In genomic region chr19:20066861-20067260, GRCh38 we compare ENCODE assay signal across 31 cellular contexts. TPM values are rescaled to one million over a fixed set of nuclear protein-coding genes. Genes with fewer than 3 reads are reported as not detected.
"Had no signal": no experiment of that assay in that cellular context is flagged by ENCODE, and none has a peak within 500 bp of the region (broad histone marks: within the 10 kb centered on the region; RNA-seq: fewer than 3 reads in every experiment).

No MANE protein-coding gene starts in this region.

- H3K4me1 ChIP-seq: ascending aorta, breast epithelium, esophagus squamous epithelium, gastroesophageal sphincter had no signal

- H3K4me3 Mint-ChIP-seq: activated B cell treated with CpG ODN at 0.5 μM for 24 hours; activated CD4-positive, alpha-beta memory T cell treated with anti-CD3 and anti-CD28 coated beads for 36 hours; activated naive CD4-positive, alpha-beta T cell treated with anti-CD3 and anti-CD28 coated beads, Interleukin-2, amount 10 ng/mL, durations not matched to agents 7 days and 5 days; activated naive CD8-positive, alpha-beta T cell treated with anti-CD3 and anti-CD28 coated beads, Interleukin-2, amount 10 ng/mL, durations not matched to agents 7 days and 5 days; activated T-cell treated with anti-CD3 and anti-CD28 coated beads, Interleukin-2, amount 50 U/mL, for 24 hours; activated T-cell treated with anti-CD3 and anti-CD28 coated beads, Interleukin-2, amount 50 U/mL, for 72 hours; brain; central memory CD8-positive, alpha-beta T cell; effector memory CD8-positive, alpha-beta T cell had no signal

- H3K9me3 Mint-ChIP-seq: activated CD4-positive, alpha-beta memory T cell treated with anti-CD3 and anti-CD28 coated beads for 36 hours; central memory CD8-positive, alpha-beta T cell had no signal

- H3K27me3 Mint-ChIP-seq: activated naive CD4-positive, alpha-beta T cell treated with anti-CD3 and anti-CD28 coated beads, Interleukin-2, amount 10 ng/mL, durations not matched to agents 7 days and 5 days had no signal

- ATAC-seq: activated CD4-positive, CD25-positive, alpha-beta regulatory T cell treated with anti-CD3 and anti-CD28 coated beads, Interleukin-2, amount 50 U/mL, for 24 hours; activated naive CD4-positive, alpha-beta T cell treated with anti-CD3 and anti-CD28 coated beads, Interleukin-2, amount 50 U/mL, for 72 hours; activated T-cell treated with anti-CD3 and anti-CD28 coated beads, Interleukin-2, amount 50 U/mL, for 72 hours; effector memory CD8-positive, alpha-beta T cell; gastroesophageal sphincter had no signal

- H3K36me3 ChIP-seq: ascending aorta, breast epithelium, cardiac muscle cell, esophagus squamous epithelium, gastroesophageal sphincter had no signal

- H3K27me3 ChIP-seq: ascending aorta, breast epithelium, cardiac muscle cell had no signal

- FAIRE-seq: endometrium, endothelial cell of umbilical vein had no signal

- H3K27ac ChIP-seq: ascending aorta, breast epithelium, cardiac muscle cell, epithelial cell of prostate, esophagus squamous epithelium, gastroesophageal sphincter, VCaP had no signal

- H3K36me3 Mint-ChIP-seq: activated CD4-positive, alpha-beta memory T cell treated with anti-CD3 and anti-CD28 coated beads for 36 hours; brain had no signal

- H3K9me3 ChIP-seq: ascending aorta, breast epithelium, esophagus squamous epithelium, gastroesophageal sphincter had no signal

- H3K27ac Mint-ChIP-seq: activated B cell treated with CpG ODN at 0.5 μM for 24 hours; activated CD4-positive, alpha-beta memory T cell treated with anti-CD3 and anti-CD28 coated beads for 36 hours; activated naive CD4-positive, alpha-beta T cell treated with anti-CD3 and anti-CD28 coated beads, Interleukin-2, amount 10 ng/mL, durations not matched to agents 7 days and 5 days; activated naive CD4-positive, alpha-beta T cell treated with anti-CD3 and anti-CD28 coated beads, Interleukin-2, amount 50 U/mL, for 72 hours; activated naive CD8-positive, alpha-beta T cell treated with anti-CD3 and anti-CD28 coated beads, Interleukin-2, amount 10 ng/mL, durations not matched to agents 7 days and 5 days; activated T-cell treated with anti-CD3 and anti-CD28 coated beads, Interleukin-2, amount 50 U/mL, for 24 hours; activated T-cell treated with anti-CD3 and anti-CD28 coated beads, Interleukin-2, amount 50 U/mL, for 72 hours; brain; effector memory CD8-positive, alpha-beta T cell had no signal

- H3K4me3 ChIP-seq: ascending aorta, breast epithelium, cardiac muscle cell, esophagus squamous epithelium, gastroesophageal sphincter had no signal

- H3K4me1 Mint-ChIP-seq: activated B cell treated with CpG ODN at 0.5 μM for 24 hours; activated naive CD4-positive, alpha-beta T cell treated with anti-CD3 and anti-CD28 coated beads, Interleukin-2, amount 10 ng/mL, durations not matched to agents 7 days and 5 days; activated naive CD8-positive, alpha-beta T cell treated with anti-CD3 and anti-CD28 coated beads, Interleukin-2, amount 10 ng/mL, durations not matched to agents 7 days and 5 days; brain; central memory CD8-positive, alpha-beta T cell had no signal

- DNase-seq: activated B cell treated with CpG ODN at 0.5 μM for 24 hours; activated CD4-positive, alpha-beta memory T cell treated with anti-CD3 and anti-CD28 coated beads for 36 hours; activated CD4-positive, alpha-beta T cell treated with anti-CD3 and anti-CD28 coated beads for 48 hours; activated CD4-positive, alpha-beta T cell treated with anti-CD3 and anti-CD28 coated beads, Interleukin-2, amount 50 U/mL, for 1 hour; activated CD8-positive, alpha-beta memory T cell treated with anti-CD3 and anti-CD28 coated beads, Interleukin-2, amount 50 U/mL, for 48 hours; activated gamma-delta T cell; activated naive CD4-positive, alpha-beta T cell; activated naive CD4-positive, alpha-beta T cell treated with anti-CD3 and anti-CD28 coated beads, Interleukin-2, amount 10 ng/mL, durations not matched to agents 7 days and 5 days; activated naive CD8-positive, alpha-beta T cell treated with anti-CD3 and anti-CD28 coated beads, Interleukin-2, amount 10 ng/mL, durations not matched to agents 7 days and 5 days; activated T-cell treated with anti-CD3 and anti-CD28 coated beads for 4 hours; activated T-cell treated with anti-CD3 and anti-CD28 coated beads, Interleukin-2, amount 50 U/mL, for 24 hours; activated T-cell treated with anti-CD3 and anti-CD28 coated beads, Interleukin-2, amount 50 U/mL, for 72 hours; cortex of kidney; dermis blood vessel endothelial cell; effector CD4-positive, alpha-beta T cell; effector memory CD8-positive, alpha-beta T cell; esophagus squamous epithelium; foreskin melanocyte; T-helper 2 cell had no signal

RNA-seq across cellular contexts. Expression of gene ZNF90, which starts 10.9 kb away (rescaled TPM):
- total RNA-seq: ascending aorta had no signal
